ENCODE assay signal across 9 cellular contexts in genomic region chr4:79132826-79133225, GRCh38.
"Had no signal": no experiment of that assay in that cellular context is flagged by ENCODE, and none has a peak within 500 bp of the region (broad histone marks: within the 10 kb centered on the region; RNA-seq: fewer than 3 reads in every experiment).

No MANE protein-coding gene starts in this region.

- DNase-seq: GM23248, GOT3, H7, H9, HCEC 1CT, HFFc6 had no signal

- H3K27ac ChIP-seq: GM23248 had no signal

- H3K4me3 ChIP-seq: GM23248, GM23338, HAP-1 had no signal

- H3K4me1 ChIP-seq: HAP-1 had no signal

- H3K9me3 ChIP-seq: HAP-1 had no signal

- FAIRE-seq: H1 had no signal

- H3K36me3 ChIP-seq: HAP-1 had no signal
